ENCODE assay signal across 12 cellular contexts in genomic region chr12:22628228-22628627, GRCh38. TPM values are rescaled to one million over a fixed set of nuclear protein-coding genes. Genes with fewer than 3 reads are reported as not detected.
DNase-seq lines count a peak whose midpoint lies in the region; ATAC-seq and TF ChIP-seq lines count a peak whose summit lies in the region.
"Had no signal": no experiment of that assay in that cellular context is flagged by ENCODE, and none has a peak within 500 bp of the region (broad histone marks: within the 10 kb centered on the region; RNA-seq: fewer than 3 reads in every experiment).

No MANE protein-coding gene starts in this region.

- H3K27me3 Mint-ChIP-seq in osteocyte (ENCODE audit: unreplicated experiment) = no peaks in the 10 kb centered on the region

- H3K4me1 Mint-ChIP-seq in osteocyte (ENCODE audit: unreplicated experiment) = peaks cover 53% of the 10 kb centered on the region

- H3K79me2 ChIP-seq in DOHH2 (ENCODE audit: control insufficient read depth, low read length) = peaks cover 81% of the 10 kb centered on the region
- H3K79me2 ChIP-seq in OCI-LY7 (ENCODE audit: insufficient read depth, low read depth, low read length) = peaks cover 71% of the 10 kb centered on the region

- H3K4me1 ChIP-seq in DOHH2 (ENCODE audit: control insufficient read depth, low read length) (peaks cover 28% of the 10 kb centered on the region), OCI-LY7 (ENCODE audit: insufficient read depth, low read length, poor library complexity, severe bottlenecking) (peaks cover 29% of the 10 kb centered on the region)

- H3K27ac ChIP-seq in DOHH2 (ENCODE audit: low read depth, low read length) = no peak overlapping the region
- H3K27ac ChIP-seq in OCI-LY7 (ENCODE audit: low read depth, low read length, poor library complexity, severe bottlenecking) = no peak overlapping the region
- H3K27ac ChIP-seq: WERI-Rb-1 had no signal

- no peak overlapping the region for H2AFZ ChIP-seq in OCI-LY7 (ENCODE audit: low read length)

- no TSS peak for BruUV-seq in OCI-LY7 (replicated peaks; lab: Mats Ljungman, UMichigan)

- no peaks in the 10 kb centered on the region for H3F3A ChIP-seq in DOHH2 (ENCODE audit: control insufficient read depth, insufficient read depth)

- CTCF ChIA-PET in OCI-LY7 (lab: Charles Lee; ENCODE audit: unreplicated experiment) = no interaction called here

- H4K20me1 ChIP-seq in DOHH2 (ENCODE audit: control insufficient read depth, insufficient read depth, low read depth, low read length) (peaks cover 3% of the 10 kb centered on the region; the same call in 1 of the 2 replicates), OCI-LY7 (ENCODE audit: insufficient read depth, low read length) (peaks cover 33% of the 10 kb centered on the region)

- H3K9me2 ChIP-seq in DOHH2 (replicated peaks; ENCODE audit: control insufficient read depth, low read length) (no peaks in the 10 kb centered on the region), OCI-LY7 (ENCODE audit: insufficient read depth, low read length) (no peaks in the 10 kb centered on the region)

- H3K4me3 Mint-ChIP-seq in osteocyte (ENCODE audit: unreplicated experiment) = peak overlapping the region; percentile 88

- H3K9me3 ChIP-seq in DOHH2 (ENCODE audit: control insufficient read depth, insufficient read depth, low read length) (no peaks in the 10 kb centered on the region), OCI-LY7 (ENCODE audit: low read length) (no peaks in the 10 kb centered on the region)

- POLR2A ChIA-PET in OCI-LY7 (lab: Charles Lee) = interaction anchor here (1.0 to 2.4 kb wide), 3 partner anchors 12 to 172 kb away, joined by 3 to 6 read pairs (median 4); no protein-coding TSS in a partner anchor

- H3K27ac Mint-ChIP-seq in osteocyte (ENCODE audit: unreplicated experiment) = peak overlapping the region; percentile 97

- TF ChIP-seq CTCF in DOHH2 (IDR thresholded peaks at IDR 0.05; ENCODE audit: low read depth, low read length, poor library complexity, severe bottlenecking) (no peak), OCI-LY7 (conservative IDR thresholded peaks at IDR 0.05; ENCODE audit: low read length) (no peak), epithelial cell of esophagus (IDR thresholded peaks at IDR 0.05; ENCODE audit: insufficient read depth, low read depth, low read length, missing control alignments) (no peak), osteocyte (IDR thresholded peaks at IDR 0.05) (no peak)

- H3K27me3 ChIP-seq in DOHH2 (ENCODE audit: control insufficient read depth, low read length) = no peaks in the 10 kb centered on the region

- peak overlapping the region; percentile 66 for H3K4me2 ChIP-seq in DOHH2 (ENCODE audit: low read length)
- peak overlapping the region; percentile 96 for H3K4me2 ChIP-seq in OCI-LY7 (ENCODE audit: low read length)

- no peaks in the 10 kb centered on the region for H3K9me3 Mint-ChIP-seq in osteocyte (ENCODE audit: unreplicated experiment)

- H3K36me3 ChIP-seq in DOHH2 (ENCODE audit: control insufficient read depth, low read length) (peaks cover 17% of the 10 kb centered on the region), OCI-LY7 (ENCODE audit: insufficient read depth, low read length) (peaks cover 8% of the 10 kb centered on the region)

- intact Hi-C loops in OCI-LY7 (cut with micrococcal nuclease; ENCODE audit: unreplicated experiment) = loop anchor here (5.0 to 10.0 kb wide), 2 partner anchors 163 to 581 kb away; partner anchors contain the start of gene CMAS

- H3K4me3 ChIP-seq in DOHH2 (ENCODE audit: low read length) (peak overlapping the region; percentile 73; the same call in 1 of the 2 replicates), OCI-LY7 (ENCODE audit: low read depth, low read length, poor library complexity, severe bottlenecking) (peak overlapping the region; percentile 97), epithelial cell of esophagus (ENCODE audit: low read length) (peak overlapping the region; percentile 93)

- H3K36me3 Mint-ChIP-seq in osteocyte (ENCODE audit: unreplicated experiment) = peaks cover 8% of the 10 kb centered on the region

- DNase-seq in OCI-LY7 (ENCODE audit: low spot score) (no peak), epithelial cell of esophagus (ENCODE audit: low read depth) (no peak), osteocyte (ENCODE audit: extremely low spot score, unreplicated experiment) (no peak), NCI-H1048 (lab: John Stamatoyannopoulos, UW) (no peak), NOMO-1 treated with DMSO at 0.1 percent for 48 hours (lab: John Stamatoyannopoulos, UW; ENCODE audit: unreplicated experiment) (no peak), hepatic stellate cell (ENCODE audit: low spot score) (no peak)
- DNase-seq: left cardiac atrium; NCI-H524; stimulated activated CD4-positive, alpha-beta T cell treated with anti-CD3 and anti-CD28 coated beads, Interleukin-4, amount 100 ng/mL, for 24 hours; WERI-Rb-1 had no signal

- ATAC-seq in HG03135 (IDR thresholded peaks at IDR 0.05; ENCODE audit: unreplicated experiment) = no peak
- ATAC-seq: left cardiac atrium had no signal

RNA-seq across cellular contexts. Expression of gene ETNK1, which starts 3.3 kb away (rescaled TPM):
- total RNA-seq in OCI-LY7 (2014; rRNA removed; shearing (Covaris generic)) = 15.1 and 23.7 TPM in 2 replicates
- total RNA-seq in OCI-LY7 (2022) (84.3 and 88.1 TPM in 2 replicates), osteocyte (52.2 and 63.0 TPM in 2 replicates)
